7 cellular contexts compared by ENCODE assay signal in the genomic region with DNA sequence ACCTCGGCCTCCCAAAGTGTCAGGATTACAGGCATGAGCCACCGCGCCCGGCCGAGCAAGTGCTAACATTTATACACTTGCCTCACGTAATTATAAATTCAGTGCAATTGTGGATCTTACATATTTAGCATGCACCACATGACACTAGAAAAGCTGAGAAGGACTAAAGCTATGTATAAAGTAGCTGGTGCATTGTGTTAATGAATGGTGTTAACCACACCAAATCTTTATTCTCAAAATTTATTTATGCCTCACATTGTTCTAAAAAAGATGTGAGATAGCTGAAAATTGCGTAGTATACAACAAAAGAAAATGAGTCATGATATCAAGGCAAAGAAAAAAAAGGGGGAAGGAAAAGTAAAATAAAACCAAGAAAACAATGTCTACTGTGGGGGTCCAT. TPM values are rescaled to one million over a fixed set of nuclear protein-coding genes. Genes with fewer than 3 reads are reported as not detected.
"Had no signal": no experiment of that assay in that cellular context is flagged by ENCODE, and none has a peak within 500 bp of the region (broad histone marks: within the 10 kb centered on the region; RNA-seq: fewer than 3 reads in every experiment).

No MANE protein-coding gene starts in this region.

- DNase-seq: GDM1, GF-D8 had no signal

- FAIRE-seq: G401.6, GM12891, GM12892, GM18507 had no signal

RNA-seq across cellular contexts. Expression of gene GDA, which starts 54.8 kb away (rescaled TPM):
- total RNA-seq: G401 had no signal
